8 cellular contexts compared by ENCODE assay signal in genomic region chr9:76458903-76459690, GRCh38. TPM values are rescaled to one million over a fixed set of nuclear protein-coding genes. Genes with fewer than 3 reads are reported as not detected.
DNase-seq lines count a peak whose midpoint lies in the region; ATAC-seq lines count a peak whose summit lies in the region.

TSS of gene GCNT1 (plus strand) at chr9:76459182. CDS start at chr9:76502382, 43,200 bp downstream.

- H3K27me3 Mint-ChIP-seq in activated CD4-positive, alpha-beta T cell treated with anti-CD3 and anti-CD28 coated beads for 36 hours, result no peaks in the 10 kb centered on the region

- peaks cover 3% of the 10 kb centered on the region for H3K36me3 Mint-ChIP-seq in activated CD4-positive, alpha-beta T cell treated with anti-CD3 and anti-CD28 coated beads for 36 hours (ENCODE audit: low read depth)

- no peaks in the 10 kb centered on the region for H3K9me3 Mint-ChIP-seq in activated CD4-positive, alpha-beta T cell treated with anti-CD3 and anti-CD28 coated beads for 36 hours (ENCODE audit: low read depth)

- peak; percentile 51 for DNase-seq in Ammon's horn (ENCODE audit: low spot score)
- peak; percentile 67 for DNase-seq in NCI-H460 (ENCODE audit: extremely low read depth, low read depth)
- DNase-seq in activated CD4-positive, alpha-beta T cell treated with anti-CD3 and anti-CD28 coated beads for 36 hours, result peak; percentile 95
- peak; percentile 94 to 97 for DNase-seq in left colon
- peak; percentile 88 for DNase-seq in stimulated activated CD4-positive, alpha-beta T cell treated with anti-CD3 and anti-CD28 coated beads, Interleukin-1b, Interleukin-23, amount 100 ng/mL, for 48 hours

- H3K4me3 Mint-ChIP-seq in activated CD4-positive, alpha-beta T cell treated with anti-CD3 and anti-CD28 coated beads for 36 hours, result peak within 1 kb of the TSS; percentile 85

- H3K4me1 Mint-ChIP-seq in activated CD4-positive, alpha-beta T cell treated with anti-CD3 and anti-CD28 coated beads for 36 hours, result peaks cover 26% of the 10 kb centered on the region

- H3K27ac ChIP-seq in cingulate gyrus (ENCODE audit: low read depth, low read length), result peak within 1 kb of the TSS; percentile 1

- POLR2A ChIA-PET in activated CD4-positive, alpha-beta T cell treated with anti-CD3 and anti-CD28 coated beads for 36 hours (lab: Charles Lee), result interaction anchor here (0.7 to 1.0 kb wide), 2 partner anchors 64 to 103 kb away, joined by 3 to 4 read pairs; no protein-coding TSS in a partner anchor

- ATAC-seq in GM19035 (IDR thresholded peaks at IDR 0.05; ENCODE audit: unreplicated experiment) (peak; percentile 92), HG03342 (IDR thresholded peaks at IDR 0.05; ENCODE audit: unreplicated experiment) (peak; percentile 82), left colon (peak; percentile 89)
- peak; percentile 96 for ATAC-seq in activated CD4-positive, alpha-beta T cell treated with anti-CD3 and anti-CD28 coated beads for 36 hours

- intact Hi-C loops in activated CD4-positive, alpha-beta T cell treated with anti-CD3 and anti-CD28 coated beads for 36 hours (cut with DNase I, micrococcal nuclease), result loop anchor here (1.0 to 5.0 kb wide), 7 partner anchors 16 to 718 kb away; partner anchors contain the start of genes RFK (in 2 of the 2) and VPS13A (in 1 of the 2)
- intact Hi-C loops in left colon (cut with DNase I, micrococcal nuclease), result no loop called here

- CTCF ChIA-PET in activated CD4-positive, alpha-beta T cell treated with anti-CD3 and anti-CD28 coated beads for 36 hours (lab: Charles Lee), result interaction anchor here (0.7 to 1.3 kb wide), 9 partner anchors 8 to 246 kb away, joined by 3 to 6 read pairs (median 4); partner anchors contain the start of gene RFK

- H3K27ac Mint-ChIP-seq in activated CD4-positive, alpha-beta T cell treated with anti-CD3 and anti-CD28 coated beads for 36 hours, result peak within 1 kb of the TSS; percentile 77

RNA-seq across cellular contexts. Expression of gene GCNT1, which starts in this region (rescaled TPM):
- 0.55 and 0.79 TPM in 2 replicates for total RNA-seq in NCI-H460 (2014; rRNA removed; shearing (Covaris generic))
- 0.17 and 4.5 TPM in 2 replicates for polyA plus RNA-seq in NCI-H460 (2014; cell fraction: nucleus; rRNA removed)
- total RNA-seq in activated CD4-positive, alpha-beta T cell treated with anti-CD3 and anti-CD28 coated beads for 36 hours, result 1 to 10 TPM; 4.2 to 4.6 TPM
- 10 to 100 TPM; 30.8 to 33.8 TPM for total RNA-seq in left colon

Comparison
In these comparisons a context has a peak if more than half of its experiments do, and no peak if none do; other contexts are left out.
1. Peak in every context shown above with its lines: DNase-seq, ATAC-seq and H3K27ac ChIP-seq.
2. RNA of gene GCNT1 (total RNA-seq): 30.8 to 33.8 TPM in left colon; 4.2 to 4.6 TPM in activated CD4-positive, alpha-beta T cell treated with anti-CD3 and anti-CD28 coated beads for 36 hours and 0.55 to 0.79 TPM in NCI-H460; every median in the first group is over 4 times any median in the second.
3. intact Hi-C loops: an anchor here in activated CD4-positive, alpha-beta T cell treated with anti-CD3 and anti-CD28 coated beads for 36 hours (1.0 to 5.0 kb wide); none called in left colon.